In the genomic region with DNA sequence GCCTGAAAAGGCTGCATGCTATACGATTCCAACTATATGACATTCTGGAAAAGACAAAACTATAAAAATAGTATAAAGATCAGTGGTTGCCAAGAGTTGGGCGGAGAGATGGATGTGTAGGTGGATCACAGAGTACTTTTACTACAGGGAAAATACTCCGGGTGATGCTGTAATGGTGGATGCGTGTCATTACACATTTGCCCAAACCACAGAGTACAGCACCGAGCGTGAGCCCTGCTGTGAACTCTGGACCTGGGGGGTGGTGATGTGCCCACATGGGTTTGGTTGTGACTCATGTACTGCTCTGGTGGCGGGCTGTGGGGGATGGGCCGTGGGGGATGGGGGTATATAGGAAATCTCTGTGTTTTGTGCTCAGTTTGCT, we compare ENCODE assay signal across 9 cellular contexts.
DNase-seq lines count a peak whose midpoint lies in the region; ATAC-seq, FAIRE-seq and TF ChIP-seq lines count a peak whose summit lies in the region.
"Had no signal": no experiment of that assay in that cellular context is flagged by ENCODE, and none has a peak within 500 bp of the region (broad histone marks: within the 10 kb centered on the region; RNA-seq: fewer than 3 reads in every experiment).

No MANE protein-coding gene starts in this region.

- H3K27ac ChIP-seq in DND-41 (ENCODE audit: low read length) (no peak overlapping the region), PC-3 (ENCODE audit: low read length) (peak overlapping the region; percentile 90), spleen (peak overlapping the region in 3 of 8 donors; percentile 7 to 24 (median 16))

- H3K4me3 ChIP-seq in DND-41 (ENCODE audit: low read depth in 1 of 2, low read length in 2 of 2): no peak overlapping the region
- H3K4me3 ChIP-seq in PC-3 (ENCODE audit: low read length): peak overlapping the region; percentile 19; the same call in 1 of the 2 replicates
- H3K4me3 ChIP-seq in spleen: no peak overlapping the region

- H3K4me1 ChIP-seq in DND-41 (ENCODE audit: insufficient read depth, low read length) (no peaks in the 10 kb centered on the region), PC-3 (ENCODE audit: insufficient read depth, low read length) (peaks cover 31% of the 10 kb centered on the region), spleen (peaks cover 0 to 39% (median 18%) of the 10 kb centered on the region in 6 donors)

- TF ChIP-seq POLR2A in spleen (IDR thresholded peaks at IDR 0.05): no peak

- WGBS in spleen, 5 donors: 28 to 66% (median 49%) methylated on average over 8 of the region's 8 CpGs

- CTCF ChIA-PET in PC-3 (lab: Charles Lee): interaction anchor here (0.7 kb wide), 1 partner anchor 262 kb away, joined by 3 read pairs; no protein-coding TSS in a partner anchor

- H3K36me3 ChIP-seq in DND-41 (ENCODE audit: insufficient read depth, low read length) (no peaks in the 10 kb centered on the region), PC-3 (ENCODE audit: low read depth, low read length) (no peaks in the 10 kb centered on the region), spleen (no peaks in the 10 kb centered on the region)

- H3K9me2 ChIP-seq in PC-3 (replicated peaks; ENCODE audit: low read length): no peaks in the 10 kb centered on the region

- DNase-seq in DND-41 (peak; percentile 52), PC-3 (peak; percentile 65), non-pigmented ciliary epithelial cell (ENCODE audit: low read depth) (peak; percentile 62), NCI-H1105 treated with DMSO at 0.1 percent for 48 hours (lab: John Stamatoyannopoulos, UW) (no peak), spleen (no peak), GM19239 (ENCODE audit: insufficient read length, low spot score) (no peak)
- DNase-seq in activated effector memory CD4-positive, alpha-beta T cell treated with anti-CD3 and anti-CD28 coated beads, Interleukin-2, amount 50 U/mL, for 16 hours: peak; percentile 87

- H3K79me2 ChIP-seq in DND-41 (ENCODE audit: insufficient read depth, low read length) (no peaks in the 10 kb centered on the region), PC-3 (ENCODE audit: low read length) (no peaks in the 10 kb centered on the region)

- H3F3A ChIP-seq in PC-3 (ENCODE audit: low read length, unreplicated experiment): peaks cover 10% of the 10 kb centered on the region

- intact Hi-C loops in PC-3 (cut with micrococcal nuclease): loop anchor here (1.0 to 2.0 kb wide), 3 partner anchors 120 to 222 kb away; partner anchors contain the start of gene PCBP3
- intact Hi-C loops in spleen (cut with DNase I; ENCODE audit: low total_unique reads): no loop called here

- POLR2A ChIA-PET in PC-3 (lab: Charles Lee; ENCODE audit: unreplicated experiment): no interaction called here

- FAIRE-seq in GM19239 (lab: Jason Lieb, UNC): no peak

- H2AFZ ChIP-seq in DND-41 (ENCODE audit: low read depth, low read length) (no peak overlapping the region), PC-3 (ENCODE audit: low read length) (0 out of 2 replicates have a peak overlapping the region, but pooled peaks have one; percentile 6)

- no peak overlapping the region for H3K4me2 ChIP-seq in DND-41 (ENCODE audit: insufficient read depth, low read length)
- peak overlapping the region; percentile 60 for H3K4me2 ChIP-seq in PC-3 (ENCODE audit: low read length)

- ATAC-seq in DND-41 (ENCODE audit: insufficient read depth, low read depth) (peak; percentile 59), PC-3 (peak; percentile 53), HG02870 (IDR thresholded peaks at IDR 0.05; ENCODE audit: unreplicated experiment) (no peak)
- ATAC-seq: HCT116 had no signal

- H3K9ac ChIP-seq in DND-41 (ENCODE audit: low read depth, low read length) (no peak overlapping the region), PC-3 (ENCODE audit: low read length) (peak overlapping the region; percentile 46)

- peaks cover 12% of the 10 kb centered on the region for H4K20me1 ChIP-seq in DND-41 (ENCODE audit: insufficient read depth, low read length)
- no peaks in the 10 kb centered on the region for H4K20me1 ChIP-seq in PC-3 (ENCODE audit: low read length)

- TF ChIP-seq CTCF in DND-41 (IDR thresholded peaks at IDR 0.05; ENCODE audit: borderline replicate concordance, extremely low read depth, low read length, poor library complexity, severe bottlenecking) (no peak), PC-3 (conservative IDR thresholded peaks at IDR 0.05; ENCODE audit: low read depth, low read length) (no peak), spleen (IDR thresholded peaks at IDR 0.05 in 8 of 11, conservative IDR thresholded peaks at IDR 0.05 in 3 of 11) (no peak)

- BruUV-seq in PC-3 (replicated peaks; lab: Mats Ljungman, UMichigan): no TSS peak

- H3K9me3 ChIP-seq in DND-41 (ENCODE audit: insufficient read depth, low read length, severe bottlenecking) (no peaks in the 10 kb centered on the region), PC-3 (ENCODE audit: low read length) (peaks cover 4% of the 10 kb centered on the region), spleen (no peaks in the 10 kb centered on the region)

- H3K27me3 ChIP-seq in DND-41 (ENCODE audit: insufficient read depth, low read length, poor library complexity): no peaks in the 10 kb centered on the region
- no peaks in the 10 kb centered on the region for H3K27me3 ChIP-seq in PC-3 (ENCODE audit: low read length)
- no peaks in the 10 kb centered on the region for H3K27me3 ChIP-seq in spleen (replicated peaks in 1 of 7)

Comparison
In these comparisons a context has a peak if more than half of its experiments do, and no peak if none do; other contexts are left out.
1. DNase-seq: peak in DND-41 (single experiment), PC-3 (single experiment), activated effector memory CD4-positive, alpha-beta T cell treated with anti-CD3 and anti-CD28 coated beads, Interleukin-2, amount 50 U/mL, for 16 hours (single experiment) and non-pigmented ciliary epithelial cell (single experiment); none in NCI-H1105 treated with DMSO at 0.1 percent for 48 hours (single experiment), spleen (single experiment) and GM19239 (single experiment).